9 cellular contexts compared by ENCODE assay signal in genomic region chr2:174025271-174026121, GRCh38.
DNase-seq lines count a peak whose midpoint lies in the region; ATAC-seq and TF ChIP-seq lines count a peak whose summit lies in the region.
"Had no signal": no experiment of that assay in that cellular context is flagged by ENCODE, and none has a peak within 500 bp of the region (broad histone marks: within the 10 kb centered on the region; RNA-seq: fewer than 3 reads in every experiment).

No MANE protein-coding gene starts in this region.

- H3K27me3 ChIP-seq in SJCRH30 = no peaks in the 10 kb centered on the region
- no peaks in the 10 kb centered on the region for H3K27me3 ChIP-seq in parathyroid adenoma (ENCODE audit: control insufficient read depth, insufficient read depth, low read length)

- H3K9me3 ChIP-seq in SJCRH30 (replicated peaks) = no peaks in the 10 kb centered on the region
- no peaks in the 10 kb centered on the region for H3K9me3 ChIP-seq in parathyroid adenoma (ENCODE audit: control insufficient read depth, low read length)

- H3K27ac Mint-ChIP-seq in CD14-positive monocyte = peak overlapping the region; percentile 90 to 98 (median 97)

- H3K4me3 ChIP-seq in SJCRH30 = peak overlapping the region; percentile 45
- peak overlapping the region; percentile 16 to 35 for H3K4me3 ChIP-seq in foreskin fibroblast (ENCODE audit: low read depth in 1 of 2, low read length in 2 of 2)
- H3K4me3 ChIP-seq in parathyroid adenoma (ENCODE audit: low read depth, low read length) = no peak overlapping the region

- H3K36me3 Mint-ChIP-seq in CD14-positive monocyte = peaks cover 5 to 8% of the 10 kb centered on the region in 2 donors

- H3K4me2 ChIP-seq in parathyroid adenoma (ENCODE audit: low read length) = no peak overlapping the region

- H3K9ac ChIP-seq in parathyroid adenoma = no peak overlapping the region

- peaks cover 0 to 12% (median 10%) of the 10 kb centered on the region in 7 donors for H3K9me3 Mint-ChIP-seq in CD14-positive monocyte

- DNase-seq in CD14-positive monocyte (ENCODE audit: low spot score) (peak; percentile 72), SJCRH30 (peak; percentile 31 to 59), foreskin fibroblast (peak; percentile 96 to 97), T-helper 1 cell (no peak), NCI-H345 (lab: John Stamatoyannopoulos, UW) (no peak)
- DNase-seq: stimulated activated CD4-positive, alpha-beta T cell treated with anti-CD3 and anti-CD28 coated beads, Interleukin-2, amount 100 ng/mL, for 48 hours had no signal

- no peaks in the 10 kb centered on the region for H3K79me2 ChIP-seq in parathyroid adenoma

- no peaks in the 10 kb centered on the region for H3K36me3 ChIP-seq in SJCRH30
- H3K36me3 ChIP-seq in parathyroid adenoma (ENCODE audit: control insufficient read depth, insufficient read depth, low read length) = no peaks in the 10 kb centered on the region

- H3K27me3 Mint-ChIP-seq in CD14-positive monocyte (ENCODE audit: low read depth in 3 of 3) = peaks cover 0 to 7% (median 0%) of the 10 kb centered on the region in 3 donors

- H3K4me1 ChIP-seq in SJCRH30 = peaks cover 16% of the 10 kb centered on the region
- H3K4me1 ChIP-seq in parathyroid adenoma = no peaks in the 10 kb centered on the region

- no peak for ATAC-seq in HG03135 (IDR thresholded peaks at IDR 0.05; ENCODE audit: unreplicated experiment)
- no peak for ATAC-seq in HG03460 (IDR thresholded peaks at IDR 0.05; ENCODE audit: unreplicated experiment)

- intact Hi-C loops in CD14-positive monocyte (cut with micrococcal nuclease) = no loop called here

- H3K4me3 Mint-ChIP-seq in CD14-positive monocyte = peak overlapping the region in 1 of 2 donors; percentile 67

- peaks cover 77% of the 10 kb centered on the region for H3K4me1 Mint-ChIP-seq in CD14-positive monocyte

- H2AFZ ChIP-seq in parathyroid adenoma = no peak overlapping the region

- TF ChIP-seq CTCF in CD14-positive monocyte (IDR thresholded peaks at IDR 0.05) (no peak), foreskin fibroblast (IDR thresholded peaks at IDR 0.05; ENCODE audit: low read depth, low read length) (no peak), parathyroid adenoma (IDR thresholded peaks at IDR 0.05) (no peak)

- H3K27ac ChIP-seq in SJCRH30 (peak overlapping the region; percentile 37; the same call in 1 of the 2 replicates), parathyroid adenoma (peak overlapping the region; percentile 47)

Comparison
In these comparisons a context has a peak if more than half of its experiments do, and no peak if none do; other contexts are left out.
1. DNase-seq: peak in CD14-positive monocyte (single experiment), SJCRH30 (2 of 2) and foreskin fibroblast (2 of 2); none in T-helper 1 cell (0 of 5) and NCI-H345 (single experiment).